In the genomic region with DNA sequence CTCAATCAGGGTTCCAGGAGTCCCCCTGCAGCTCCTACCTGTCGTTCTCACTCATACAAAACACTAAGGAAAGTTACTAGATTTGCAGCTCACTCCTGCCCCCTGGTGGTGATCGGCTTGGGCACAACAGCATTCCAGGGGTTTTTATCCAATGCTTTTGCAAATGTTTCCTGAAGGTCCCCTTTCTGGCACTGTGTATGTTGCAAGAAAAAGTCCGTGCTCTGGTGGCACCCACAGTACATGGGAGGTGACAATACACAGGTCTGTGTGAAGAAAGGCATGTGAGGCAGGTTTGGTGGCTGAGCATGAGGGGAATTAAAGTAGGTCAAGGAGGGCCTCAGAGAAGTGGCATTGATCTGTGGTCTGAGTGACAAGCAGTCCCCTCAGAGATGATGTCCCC, we compare ENCODE assay signal across 8 cellular contexts. TPM values are rescaled to one million over a fixed set of nuclear protein-coding genes. Genes with fewer than 3 reads are reported as not detected.
DNase-seq lines count a peak whose midpoint lies in the region; ATAC-seq and TF ChIP-seq lines count a peak whose summit lies in the region.

No MANE protein-coding gene starts in this region.

- peaks cover 0 to 28% (median 5%) of the 10 kb centered on the region in 9 donors for H3K4me1 ChIP-seq in heart right ventricle

- WGBS in heart right ventricle, 2 donors: 0% methylated on average over 3 of the region's 3 CpGs

- DNase-seq in GM06990 (ENCODE audit: extremely low read depth, insufficient read length) (peak; percentile 46), NCI-H1417 (lab: John Stamatoyannopoulos, UW) (peak; percentile 70 to 92 (median 70)), T follicular helper cell (ENCODE audit: low read depth) (peak; percentile 74), heart right ventricle (peak; percentile 87 to 92), retina (peak; percentile 87)
- peak; percentile 91 for DNase-seq in activated naive CD8-positive, alpha-beta T cell treated with anti-CD3 and anti-CD28 coated beads, Interleukin-2, amount 50 U/mL, for 24 hours

- no peak overlapping the region for H3K27ac ChIP-seq in heart right ventricle

- H3K4me1 Mint-ChIP-seq in activated naive CD8-positive, alpha-beta T cell treated with anti-CD3 and anti-CD28 coated beads, Interleukin-2, amount 50 U/mL, for 24 hours: peaks cover 16% of the 10 kb centered on the region

- H3K4me3 ChIP-seq in GM06990 (replicated peaks; ENCODE audit: low read depth, low read length) (no peak overlapping the region), heart right ventricle (no peak overlapping the region)

- H3K27ac Mint-ChIP-seq in activated naive CD8-positive, alpha-beta T cell treated with anti-CD3 and anti-CD28 coated beads, Interleukin-2, amount 50 U/mL, for 24 hours: no peak overlapping the region

- no peaks in the 10 kb centered on the region for H3K9me3 Mint-ChIP-seq in activated naive CD8-positive, alpha-beta T cell treated with anti-CD3 and anti-CD28 coated beads, Interleukin-2, amount 50 U/mL, for 24 hours

- no peaks in the 10 kb centered on the region for H3K27me3 Mint-ChIP-seq in activated naive CD8-positive, alpha-beta T cell treated with anti-CD3 and anti-CD28 coated beads, Interleukin-2, amount 50 U/mL, for 24 hours

- no peak overlapping the region for H3K4me3 Mint-ChIP-seq in activated naive CD8-positive, alpha-beta T cell treated with anti-CD3 and anti-CD28 coated beads, Interleukin-2, amount 50 U/mL, for 24 hours

- H3K9me3 ChIP-seq in heart right ventricle: no peaks in the 10 kb centered on the region

- H3K36me3 ChIP-seq in GM06990 (ENCODE audit: control insufficient read depth, insufficient read depth, low read length): peaks cover 17% of the 10 kb centered on the region
- peaks cover 0 to 38% (median 26%) of the 10 kb centered on the region in 9 donors for H3K36me3 ChIP-seq in heart right ventricle

- H3K36me3 Mint-ChIP-seq in activated naive CD8-positive, alpha-beta T cell treated with anti-CD3 and anti-CD28 coated beads, Interleukin-2, amount 50 U/mL, for 24 hours (ENCODE audit: low read depth): peaks cover 20% of the 10 kb centered on the region

- TF ChIP-seq CTCF in GM06990 (IDR thresholded peaks at IDR 0.05; ENCODE audit: insufficient read depth, low read length, poor library complexity, severe bottlenecking): peak; percentile 95
- peak; percentile 90 to 96 (median 94) for TF ChIP-seq CTCF in heart right ventricle (IDR thresholded peaks at IDR 0.05)

- peak; percentile 21 for ATAC-seq in activated naive CD8-positive, alpha-beta T cell treated with anti-CD3 and anti-CD28 coated beads, Interleukin-2, amount 50 U/mL, for 24 hours
- ATAC-seq in heart right ventricle (peak; percentile 46 to 76 (median 70)), HG02623 (IDR thresholded peaks at IDR 0.05; ENCODE audit: unreplicated experiment) (no peak), HG02884 (IDR thresholded peaks at IDR 0.05; ENCODE audit: unreplicated experiment) (no peak)

- H3K27me3 ChIP-seq in GM06990 (replicated peaks; ENCODE audit: control insufficient read depth, insufficient read depth, low read length) (no peaks in the 10 kb centered on the region), heart right ventricle (no peaks in the 10 kb centered on the region)

- intact Hi-C loops in heart right ventricle (cut with DNase I): loop anchor here in 8 of 10 donors (1.0 to 5.0 kb wide), 7 partner anchors 57 to 462 kb away; a partner anchor contains a TSS

RNA-seq across cellular contexts. Expression of a gene that starts 8.6 kb away (rescaled TPM):
- total RNA-seq in heart right ventricle: 10 to 100 TPM; 37.0 to 80.2 (median 55.8) TPM
- polyA plus RNA-seq in heart right ventricle: 100 to 1,000 TPM in 1 of 2 donors, 10 to 100 TPM in 1; 76.3 to 182 TPM

RNA-seq across cellular contexts. Expression of a gene that starts 14.4 kb away (rescaled TPM):
- 100 to 1,000 TPM; 106 to 179 (median 121) TPM for total RNA-seq in heart right ventricle
- 100 to 1,000 TPM; 217 to 422 TPM for polyA plus RNA-seq in heart right ventricle

RNA-seq across cellular contexts. Expression of a gene that starts 31.4 kb away (rescaled TPM):
- total RNA-seq in heart right ventricle: 10 to 100 TPM; 10.4 to 50.7 (median 17.3) TPM
- polyA plus RNA-seq in heart right ventricle: 10 to 100 TPM in 1 of 2 donors, 1 to 10 TPM in 1; 3.5 to 14.3 TPM

RNA-seq across cellular contexts. Expression of a gene that starts 49.5 kb away (rescaled TPM):
- 10 to 100 TPM; 14.0 to 77.2 (median 17.9) TPM for total RNA-seq in heart right ventricle
- polyA plus RNA-seq in heart right ventricle: 10 to 100 TPM in 1 of 2 donors, 1 to 10 TPM in 1; 6.1 to 13.1 TPM

RNA-seq across cellular contexts. Expression of a gene that starts 55.6 kb away (rescaled TPM):
- total RNA-seq in heart right ventricle: 10 to 100 TPM in 9 of 10 donors, 1 to 10 TPM in 1; 10.0 to 16.9 (median 12.4) TPM
- polyA plus RNA-seq in heart right ventricle: 1 to 10 TPM; 5.1 to 9.5 TPM

Comparison
In these comparisons a context has a peak if more than half of its experiments do, and no peak if none do; other contexts are left out.
1. ATAC-seq: peak in activated naive CD8-positive, alpha-beta T cell treated with anti-CD3 and anti-CD28 coated beads, Interleukin-2, amount 50 U/mL, for 24 hours (single experiment) and heart right ventricle (8 of 8); none in HG02623 (single experiment) and HG02884 (single experiment).
2. Peak in every context shown above with its lines, with median percentiles within 50 percentile points of each other: DNase-seq.